1 cellular context compared by ENCODE assay signal in genomic region chr1:78617615-78618026, GRCh38.
TF ChIP-seq lines count a peak whose summit lies in the region.

No MANE protein-coding gene starts in this region.

TF ChIP-seq in HEK293, 187 proteins besides CTCF, POLR2A, EP300 and RAD21 (continued from another document):
- TF ChIP-seq ZNF548 (tag by site-specific recombination; IDR thresholded peaks at IDR 0.05): no peak
- TF ChIP-seq ZNF629 (tag by site-specific recombination; IDR thresholded peaks at IDR 0.05): no peak
- TF ChIP-seq ZNF366 (tag by site-specific recombination; conservative IDR thresholded peaks at IDR 0.05): no peak
- TF ChIP-seq ZNF521 (tag by site-specific recombination; IDR thresholded peaks at IDR 0.05): no peak
- no peak for TF ChIP-seq BCL11B (tag by site-specific recombination; IDR thresholded peaks at IDR 0.05; ENCODE audit: low read depth)
- TF ChIP-seq ZNF214 (tag by site-specific recombination; IDR thresholded peaks at IDR 0.05; ENCODE audit: borderline replicate concordance): no peak
- TF ChIP-seq ZNF529 (tag by site-specific recombination; IDR thresholded peaks at IDR 0.05; ENCODE audit: insufficient replicate concordance): no peak
- TF ChIP-seq TRIM28 (IDR thresholded peaks at IDR 0.05; ENCODE audit: borderline replicate concordance, low read length): peak; percentile 26; the same call in 1 of the 2 replicates
- TF ChIP-seq MEIS1 (CRISPR knock-in tag; IDR thresholded peaks at IDR 0.05; ENCODE audit: borderline replicate concordance): no peak
- TF ChIP-seq ZNF394 (tag by site-specific recombination; IDR thresholded peaks at IDR 0.05; ENCODE audit: borderline replicate concordance): no peak
- TF ChIP-seq ZSCAN30 (tag by site-specific recombination; IDR thresholded peaks at IDR 0.05): no peak
- TF ChIP-seq ZNF501 (tag by site-specific recombination; IDR thresholded peaks at IDR 0.05): no peak
- TF ChIP-seq ZNF654 (tag by site-specific recombination; IDR thresholded peaks at IDR 0.05; ENCODE audit: low read depth): peak; percentile 97
- no peak for TF ChIP-seq ZNF292 (tag by site-specific recombination; IDR thresholded peaks at IDR 0.05; ENCODE audit: borderline replicate concordance, low read depth)
- TF ChIP-seq ZNF585B (tag by site-specific recombination; IDR thresholded peaks at IDR 0.05): no peak
- TF ChIP-seq ZNF571 (tag by site-specific recombination; IDR thresholded peaks at IDR 0.05): no peak
- TF ChIP-seq ZNF175 (tag by site-specific recombination; IDR thresholded peaks at IDR 0.05): no peak
- TF ChIP-seq RBAK (tag by site-specific recombination; IDR thresholded peaks at IDR 0.05): no peak
- TF ChIP-seq ZNF335 (tag by site-specific recombination; conservative IDR thresholded peaks at IDR 0.05): peak; percentile 91
- TF ChIP-seq SCRT2 (tag by site-specific recombination; IDR thresholded peaks at IDR 0.05): no peak
- TF ChIP-seq ZNF324 (tag by site-specific recombination; IDR thresholded peaks at IDR 0.05): no peak
- no peak for TF ChIP-seq ZNF24 (tag by site-specific recombination; IDR thresholded peaks at IDR 0.05)
- TF ChIP-seq ZNF274 (IDR thresholded peaks at IDR 0.05; ENCODE audit: low read length): no peak
- no peak for TF ChIP-seq ZNF274 (tag by site-specific recombination; IDR thresholded peaks at IDR 0.05; ENCODE audit: borderline replicate concordance)
- no peak for TF ChIP-seq REPIN1 (tag by site-specific recombination; IDR thresholded peaks at IDR 0.05; ENCODE audit: low read depth)
- TF ChIP-seq ZNF623 (tag by site-specific recombination; IDR thresholded peaks at IDR 0.05): no peak
